ENCODE assay signal across 8 cellular contexts in genomic region chr15:65305144-65305758, GRCh38. TPM values are rescaled to one million over a fixed set of nuclear protein-coding genes. Genes with fewer than 3 reads are reported as not detected.
A peak's percentile ranks its signal among the peaks of the same experiment; 100 is the strongest.
DNase-seq lines count a peak whose midpoint lies in the region; ATAC-seq and TF ChIP-seq lines count a peak whose summit lies in the region.

No MANE protein-coding gene starts in this region.

- CTCF ChIA-PET in activated CD4-positive, alpha-beta memory T cell treated with anti-CD3 and anti-CD28 coated beads for 36 hours (lab: Charles Lee), result interaction anchor here (0.6 to 1.9 kb wide), 11 partner anchors 7 to 271 kb away, joined by 3 to 15 read pairs (median 4); partner anchors contain the start of genes CLPX and PARP16

- peaks cover 2% of the 10 kb centered on the region for H3K27me3 Mint-ChIP-seq in activated CD4-positive, alpha-beta memory T cell treated with anti-CD3 and anti-CD28 coated beads for 36 hours

- TF ChIP-seq EP300 in stomach (IDR thresholded peaks at IDR 0.05), result no peak

- no peak overlapping the region for H2AFZ ChIP-seq in hepatocyte

- no peaks in the 10 kb centered on the region for H3K79me2 ChIP-seq in hepatocyte

- H3K36me3 ChIP-seq in hepatocyte (replicated peaks; ENCODE audit: insufficient read depth, low read depth), result no peaks in the 10 kb centered on the region
- no peaks in the 10 kb centered on the region for H3K36me3 ChIP-seq in stomach

- peak; percentile 18 for DNase-seq in stimulated activated CD4-positive, alpha-beta T cell treated with anti-CD3 and anti-CD28 coated beads, Interleukin-1b, Interleukin-23, amount 100 ng/mL, for 48 hours
- no peak for DNase-seq in stimulated activated CD4-positive, alpha-beta T cell treated with anti-CD3 and anti-CD28 coated beads, Interleukin-4, amount 100 ng/mL, for 4 hours
- peak; percentile 18 for DNase-seq in activated CD4-positive, alpha-beta memory T cell treated with anti-CD3 and anti-CD28 coated beads for 36 hours
- DNase-seq in hepatocyte (ENCODE audit: low spot score) (no peak), stomach (no peak), NCI-H2171 (lab: John Stamatoyannopoulos, UW) (no peak)

- H3K4me3 Mint-ChIP-seq in activated CD4-positive, alpha-beta memory T cell treated with anti-CD3 and anti-CD28 coated beads for 36 hours, result peak overlapping the region; percentile 93

- no peaks in the 10 kb centered on the region for H3K9me2 ChIP-seq in hepatocyte (replicated peaks; ENCODE audit: insufficient read depth)

- POLR2A ChIA-PET in activated CD4-positive, alpha-beta memory T cell treated with anti-CD3 and anti-CD28 coated beads for 36 hours (lab: Charles Lee), result interaction anchor here (0.6 to 2.7 kb wide), 39 partner anchors 8 to 1083 kb away, joined by 3 to 68 read pairs (median 4); partner anchors contain the start of genes CLPX, DENND4A, DPP8 and HACD3

- H3K4me2 ChIP-seq in hepatocyte, result peak overlapping the region; percentile 52

- no peaks in the 10 kb centered on the region for H3K9me3 ChIP-seq in hepatocyte (ENCODE audit: low read depth)
- H3K9me3 ChIP-seq in stomach, result no peaks in the 10 kb centered on the region

- peaks cover 15% of the 10 kb centered on the region for H3K4me1 Mint-ChIP-seq in activated CD4-positive, alpha-beta memory T cell treated with anti-CD3 and anti-CD28 coated beads for 36 hours (ENCODE audit: low read depth)

- H4K20me1 ChIP-seq in hepatocyte (ENCODE audit: insufficient read depth, poor library complexity, severe bottlenecking), result no peaks in the 10 kb centered on the region

- H3K27me3 ChIP-seq in hepatocyte, result no peaks in the 10 kb centered on the region
- H3K27me3 ChIP-seq in stomach, result no peaks in the 10 kb centered on the region

- H3K4me3 ChIP-seq in hepatocyte (no peak overlapping the region), stomach (peak overlapping the region; percentile 21 to 50 (median 36))

- H3K27ac Mint-ChIP-seq in activated CD4-positive, alpha-beta memory T cell treated with anti-CD3 and anti-CD28 coated beads for 36 hours, result peak overlapping the region; percentile 97

- 64% methylated on average over 14 of the region's 14 CpGs for WGBS in hepatocyte (ENCODE audit: low lambda C conversion rate, missing lambda C conversion rate)
- 37 to 49% (median 44%) methylated on average over 14 of the region's 14 CpGs for WGBS in stomach, 5 donors

- intact Hi-C loops in activated CD4-positive, alpha-beta memory T cell treated with anti-CD3 and anti-CD28 coated beads for 36 hours (cut with micrococcal nuclease), result loop anchor here (2.0 kb wide), 3 partner anchors 120 to 272 kb away; partner anchors contain the start of genes CLPX and DPP8
- intact Hi-C loops in stomach (cut with DNase I; ENCODE audit: low total_unique reads), result no loop called here

- TF ChIP-seq CTCF in hepatocyte (IDR thresholded peaks at IDR 0.05; ENCODE audit: poor library complexity) (no peak), stomach (IDR thresholded peaks at IDR 0.05) (no peak)

- no peaks in the 10 kb centered on the region for H3K9me3 Mint-ChIP-seq in activated CD4-positive, alpha-beta memory T cell treated with anti-CD3 and anti-CD28 coated beads for 36 hours

- TF ChIP-seq POLR2A in stomach (IDR thresholded peaks at IDR 0.05), result no peak

- peaks cover 3% of the 10 kb centered on the region for H3K36me3 Mint-ChIP-seq in activated CD4-positive, alpha-beta memory T cell treated with anti-CD3 and anti-CD28 coated beads for 36 hours

- H3K4me1 ChIP-seq in hepatocyte (ENCODE audit: insufficient read depth) (peaks cover 8% of the 10 kb centered on the region), stomach (peaks cover 6 to 29% (median 20%) of the 10 kb centered on the region in 4 donors)

- ATAC-seq in HG02610 (IDR thresholded peaks at IDR 0.05; ENCODE audit: unreplicated experiment), result no peak
- ATAC-seq in GM21786 (IDR thresholded peaks at IDR 0.05; ENCODE audit: unreplicated experiment), result no peak

- H3K27ac ChIP-seq in hepatocyte, result peak overlapping the region; percentile 81
- H3K27ac ChIP-seq in stomach, result peak overlapping the region; percentile 80 to 92 (median 88)

RNA-seq across cellular contexts. Expression of gene RNU5B-1, which starts 0.8 kb away (rescaled TPM):
- total RNA-seq in activated CD4-positive, alpha-beta memory T cell treated with anti-CD3 and anti-CD28 coated beads for 36 hours, result not detected
- total RNA-seq in hepatocyte, result not detected in 2 replicates
- not detected in 2 replicates for polyA plus RNA-seq in hepatocyte
- not detected for total RNA-seq in stomach
- polyA plus RNA-seq in stomach, result not detected

RNA-seq across cellular contexts. Expression of gene RNU5A-1, which starts 9.4 kb away (rescaled TPM):
- total RNA-seq in activated CD4-positive, alpha-beta memory T cell treated with anti-CD3 and anti-CD28 coated beads for 36 hours, result not detected
- not detected in 2 replicates for total RNA-seq in hepatocyte
- not detected in 2 replicates for polyA plus RNA-seq in hepatocyte
- not detected for total RNA-seq in stomach
- polyA plus RNA-seq in stomach, result not detected

RNA-seq across cellular contexts. Expression of gene PARP16, which starts 18.6 kb away (rescaled TPM):
- total RNA-seq in activated CD4-positive, alpha-beta memory T cell treated with anti-CD3 and anti-CD28 coated beads for 36 hours, result 10 to 100 TPM; 12.3 TPM
- total RNA-seq in hepatocyte (9.3 and 13.2 TPM in 2 replicates), stomach (10 to 100 TPM in 2 of 5 donors, 1 to 10 TPM in 3; 2.6 to 17.5 (median 6.1) TPM)
- polyA plus RNA-seq in hepatocyte (16.0 and 19.7 TPM in 2 replicates), stomach (1 to 10 TPM; 5.3 to 8.6 (median 7.4) TPM)

Comparison
In these comparisons a context has a peak if more than half of its experiments do, and no peak if none do; other contexts are left out.
1. DNase-seq: peak in stimulated activated CD4-positive, alpha-beta T cell treated with anti-CD3 and anti-CD28 coated beads, Interleukin-1b, Interleukin-23, amount 100 ng/mL, for 48 hours (single experiment) and activated CD4-positive, alpha-beta memory T cell treated with anti-CD3 and anti-CD28 coated beads for 36 hours (single experiment); none in stimulated activated CD4-positive, alpha-beta T cell treated with anti-CD3 and anti-CD28 coated beads, Interleukin-4, amount 100 ng/mL, for 4 hours (0 of 2), hepatocyte (single experiment), stomach (single experiment) and NCI-H2171 (single experiment).